10 cellular contexts compared by ENCODE assay signal in genomic region chr2:28356095-28356911, GRCh38. TPM values are rescaled to one million over a fixed set of nuclear protein-coding genes. Genes with fewer than 3 reads are reported as not detected.
DNase-seq lines count a peak whose midpoint lies in the region; ATAC-seq, FAIRE-seq and TF ChIP-seq lines count a peak whose summit lies in the region.
"Had no signal": no experiment of that assay in that cellular context is flagged by ENCODE, and none has a peak within 500 bp of the region (broad histone marks: within the 10 kb centered on the region; RNA-seq: fewer than 3 reads in every experiment).

No MANE protein-coding gene starts in this region.

- in situ Hi-C loops in Caki2 (cut with HindIII; ENCODE audit: low pct_unique_long_range_greater_than_20kb, low sequenced_read_pairs) (no loop called here), K562 (cut with MboI) (no loop called here), gastrocnemius medialis (cut with MboI; ENCODE audit: low sequenced_read_pairs in 4 of 4) (no loop called here)

- peaks cover 6% of the 10 kb centered on the region for H3K9me1 ChIP-seq in K562 (ENCODE audit: control insufficient read depth, insufficient read depth, low read length)

- H2BK12ac ChIP-seq in H9 (ENCODE audit: insufficient read length, low read depth, low read length): no peak overlapping the region

- H3K79me2 ChIP-seq in K562 (ENCODE audit: control insufficient read depth, insufficient read depth, low read length) (no peaks in the 10 kb centered on the region), H9 (ENCODE audit: insufficient read depth, low read length) (no peaks in the 10 kb centered on the region)

- H3K27me3 Mint-ChIP-seq in H9 (ENCODE audit: low read depth): peaks cover 5% of the 10 kb centered on the region

- no peak overlapping the region for H2BK5ac ChIP-seq in H9 (ENCODE audit: insufficient read length, low read length)

- TF ChIP-seq RAD21 in K562 (CRISPR knock-in tag; conservative IDR thresholded peaks at IDR 0.05 in 1 of 2, IDR thresholded peaks at IDR 0.05 in 1 of 2): no peak

- no peak overlapping the region for H3K27ac Mint-ChIP-seq in H9

- ATAC-seq in K562 (peak; percentile 40), gastrocnemius medialis (peak; percentile 75 to 83), HG02678 (IDR thresholded peaks at IDR 0.05; ENCODE audit: unreplicated experiment) (no peak)

- H3K14ac ChIP-seq in H9 (ENCODE audit: insufficient read depth, low read length): no peak overlapping the region

- intact Hi-C loops in K562 (cut with micrococcal nuclease): no loop called here
- intact Hi-C loops in gastrocnemius medialis (cut with DNase I; ENCODE audit: low total_unique reads): loop anchor here (1.0 kb wide), 1 partner anchor 35 kb away; no protein-coding TSS in a partner anchor

- H2AK5ac ChIP-seq in H9 (ENCODE audit: insufficient read length, low read length): no peak overlapping the region

- no peaks in the 10 kb centered on the region; a peak in 2 of 7 replicates for H3K36me3 Mint-ChIP-seq in H9 (ENCODE audit: insufficient read depth in 1 of 3, low read depth in 3 of 3)

- H3K4me1 ChIP-seq in K562 (replicated peaks in 1 of 2; ENCODE audit: control insufficient read depth in 2 of 2, insufficient read depth in 2 of 2, low read length in 2 of 2) (peaks cover 57 to 66% of the 10 kb centered on the region in 2 experiments), gastrocnemius medialis (peaks cover 16 to 19% of the 10 kb centered on the region in 2 donors), H9 (ENCODE audit: insufficient read depth, low read length) (no peaks in the 10 kb centered on the region)

- no peak for FAIRE-seq in K562 (lab: Jason Lieb, UNC)
- FAIRE-seq: islet of Langerhans had no signal

- H4K91ac ChIP-seq in H9 (ENCODE audit: insufficient read length, low read depth, low read length): no peak overlapping the region

- peak overlapping the region; percentile 80 for H2AFZ ChIP-seq in K562 (ENCODE audit: low read depth, low read length)
- no peak overlapping the region for H2AFZ ChIP-seq in H9 (ENCODE audit: low read length)

- no peaks in the 10 kb centered on the region for H3K79me1 ChIP-seq in H9 (ENCODE audit: insufficient read depth, low read depth, low read length, poor library complexity, severe bottlenecking)

- CTCF ChIA-PET in K562 (lab: Yijun Ruan, JAX; ENCODE audit: low intra/inter-chr PET ratio): interaction anchor here (0.6 kb wide), 1 partner anchor 18 kb away, joined by 3 read pairs; no protein-coding TSS in a partner anchor

- peak overlapping the region; percentile 25 to 73; a peak in 3 of 4 replicates for H3K9ac ChIP-seq in K562 (ENCODE audit: insufficient read depth in 1 of 2, low read depth in 2 of 2, low read length in 2 of 2)
- H3K9ac ChIP-seq in H9 (ENCODE audit: extremely low read depth, insufficient read length, low read length): no peak overlapping the region
- H3K9ac ChIP-seq: KMS-11 had no signal

- TF ChIP-seq EP300 in K562 (IDR thresholded peaks at IDR 0.05; ENCODE audit: low read length): no peak

- POLR2A ChIA-PET in K562 (lab: Yijun Ruan, JAX): interaction anchor here (0.6 to 2.1 kb wide), 5 partner anchors 9 to 466 kb away, joined by 3 to 13 read pairs (median 6); partner anchors contain the start of gene RBKS

- no TSS peak for BruUV-seq in K562 (replicated peaks; lab: Mats Ljungman, UMichigan)

- H3K4me2 ChIP-seq in K562 (ENCODE audit: insufficient read depth, low read length): peak overlapping the region; percentile 12; the same call in 1 of the 2 replicates
- H3K4me2 ChIP-seq in H9 (ENCODE audit: insufficient read depth, insufficient read length, low read length): no peak overlapping the region
- H3K4me2 ChIP-seq: KMS-11 had no signal

- no peaks in the 10 kb centered on the region for H4K20me1 ChIP-seq in K562 (replicated peaks; ENCODE audit: control insufficient read depth, insufficient read depth, low read length)
- no peaks in the 10 kb centered on the region for H4K20me1 ChIP-seq in H9 (ENCODE audit: control insufficient read depth, insufficient read depth, insufficient read length)

- no peak overlapping the region for H2BK20ac ChIP-seq in H9 (ENCODE audit: low read depth, low read length, poor library complexity, severe bottlenecking)

- no peak overlapping the region for H2BK120ac ChIP-seq in H9 (ENCODE audit: low read depth, low read length, poor library complexity, severe bottlenecking)

- H3K4ac ChIP-seq in H9 (ENCODE audit: low read depth, low read length): no peak overlapping the region

- H3K9me3 ChIP-seq in K562 (replicated peaks; ENCODE audit: control insufficient read depth, insufficient read depth, low read depth, low read length) (no peaks in the 10 kb centered on the region), gastrocnemius medialis (no peaks in the 10 kb centered on the region), H9 (ENCODE audit: control insufficient read depth, low read depth, low read length) (no peaks in the 10 kb centered on the region)

- no peak overlapping the region for H2BK15ac ChIP-seq in H9 (ENCODE audit: low read depth, low read length)

- no peaks in the 10 kb centered on the region for H3K9me3 Mint-ChIP-seq in H9

- H3K27me3 ChIP-seq in K562 (ENCODE audit: control insufficient read depth in 2 of 2, insufficient read depth in 2 of 2, low read length in 2 of 2) (no peaks in the 10 kb centered on the region), gastrocnemius medialis (no peaks in the 10 kb centered on the region), H9 (ENCODE audit: insufficient read depth, low read length) (no peaks in the 10 kb centered on the region)

- no peaks in the 10 kb centered on the region for H3K23me2 ChIP-seq in H9 (ENCODE audit: insufficient read length, low read depth, low read length, poor library complexity, severe bottlenecking)

- 38% methylated on average over 9 of the region's 17 CpGs for WGBS in K562 (ENCODE audit: insufficient coverage, low coverage, missing lambda C conversion rate)
- no CpG with 5 or more reads among the region's 17 CpGs for WGBS in H9 (ENCODE audit: extremely low coverage, insufficient read length, low lambda C conversion rate)

- H3K4me3 ChIP-seq in NB4 (ENCODE audit: low read depth, low read length) (no peak overlapping the region), K562 (no peak overlapping the region), gastrocnemius medialis (no peak overlapping the region)

- H3K56ac ChIP-seq in H9 (ENCODE audit: insufficient read length, low read depth, low read length): no peak overlapping the region

- DNase-seq in Caki2 (ENCODE audit: low read depth): peak; percentile 55
- peak; percentile 45 for DNase-seq in NB4 (ENCODE audit: low read depth)
- peak; percentile 58 to 67 (median 61) for DNase-seq in K562 (ENCODE audit: extremely low read depth in 1 of 4, low spot score in 3 of 4)
- DNase-seq in hypothalamus (lab: John Stamatoyannopoulos, UW): peak in 33 of 51 donors; percentile 4 to 72 (median 33)
- peak; percentile 71 to 90 for DNase-seq in gastrocnemius medialis
- no peak for DNase-seq in H9
- no peak for DNase-seq in SIG-M5 treated with dmso at 0.1 percent for 504 hours (lab: John Stamatoyannopoulos, UW; ENCODE audit: unreplicated experiment)

- no peaks in the 10 kb centered on the region for H3K36me3 ChIP-seq in K562 (ENCODE audit: control insufficient read depth, insufficient read depth, low read length)
- no peaks in the 10 kb centered on the region for H3K36me3 ChIP-seq in gastrocnemius medialis

- H3K18ac ChIP-seq in H9 (ENCODE audit: insufficient read length, low read depth, low read length): no peak overlapping the region

- H3K23ac ChIP-seq in H9 (ENCODE audit: insufficient read length, low read depth, low read length): no peak overlapping the region

- H4K8ac ChIP-seq in H9 (replicated peaks; ENCODE audit: insufficient read length, low read depth, low read length): no peak overlapping the region

- no peak overlapping the region for H3K4me3 Mint-ChIP-seq in H9

- TF ChIP-seq CTCF in NB4 (IDR thresholded peaks at IDR 0.05; ENCODE audit: low read depth, low read length) (no peak), K562 (IDR thresholded peaks at IDR 0.05 in 2 of 3, conservative IDR thresholded peaks at IDR 0.05 in 1 of 3; ENCODE audit: insufficient read depth in 2 of 3, low read depth in 1 of 3, low read length in 3 of 3) (no peak), gastrocnemius medialis (IDR thresholded peaks at IDR 0.05 in 4 of 5, conservative IDR thresholded peaks at IDR 0.05 in 1 of 5) (no peak), H9 (conservative IDR thresholded peaks at IDR 0.05) (no peak)

- no peak overlapping the region for H3T11ph ChIP-seq in H9 (ENCODE audit: low read length)

- H3K27ac ChIP-seq in K562 (ENCODE audit: extremely low read depth, low read depth, low read length) (peak overlapping the region; percentile 62; the same call in 2 of the 3 replicates), gastrocnemius medialis (peak overlapping the region; percentile 82 to 93 (median 88)), H9 (ENCODE audit: insufficient read length, low read depth, low read length) (no peak overlapping the region)
- H3K27ac ChIP-seq: KMS-11 had no signal

- TF ChIP-seq POLR2A in NB4 (IDR thresholded peaks at IDR 0.05; ENCODE audit: extremely low read depth, insufficient read length) (no peak), K562 (conservative IDR thresholded peaks at IDR 0.05) (no peak), gastrocnemius medialis (IDR thresholded peaks at IDR 0.05) (peak in 1 of 2 donors; percentile 23)

- no peak overlapping the region for H4K5ac ChIP-seq in H9 (ENCODE audit: insufficient read length, low read depth, low read length)

- peaks cover 2 to 20% of the 10 kb centered on the region in 2 experiments for H3K4me1 Mint-ChIP-seq in H9

RNA-seq across cellular contexts. Expression of gene FOSL2, which starts 36.4 kb away (rescaled TPM):
- 78.1 and 93.2 TPM in 2 replicates for total RNA-seq in Caki2 (2014; rRNA removed; shearing (Covaris generic); ENCODE audit: low replicate concordance)
- total RNA-seq in K562 (2011; cell fraction: chromatin; rRNA removed; ENCODE audit: low replicate concordance): 0.77 and 2.2 TPM in 2 replicates
- total RNA-seq in K562 (2011; cell fraction: nucleolus; rRNA removed): 1.4 and 1.5 TPM in 2 replicates
- total RNA-seq in K562 (2011; cell fraction: nucleoplasm; rRNA removed): 0.99 and 1.5 TPM in 2 replicates
- 0.86 and 1.4 TPM in 2 replicates for total RNA-seq in K562 (2014; rRNA removed)
- 0.45 and 0.51 TPM in 2 replicates for total RNA-seq in K562 (2014; rRNA removed; fragmentation: Illumina TruSeq; extraction: Trizol)
- total RNA-seq in K562 (2015; rRNA removed; fragmentation: Illumina TruSeq; extraction: Trizol): 1.4 and 1.6 TPM in 2 replicates
- total RNA-seq in K562 (2021): 2.9 and 3.1 TPM in 2 replicates
- polyA plus RNA-seq in K562 (2011; rRNA removed): 0.31 and 0.57 TPM in 2 replicates
- 0.34 and 0.51 TPM in 2 replicates for polyA plus RNA-seq in K562 (2011; cell fraction: cytosol; rRNA removed)
- polyA plus RNA-seq in K562 (2011; cell fraction: nucleus; rRNA removed): 0.77 and 1.00 TPM in 2 replicates
- polyA plus RNA-seq in K562 (2012): 2.4 and 4.6 TPM in 2 replicates
- 0.80 and 0.86 TPM in 2 replicates for polyA plus RNA-seq in K562 (2014; fragmentation: Illumina TruSeq; extraction: Trizol)
- polyA plus RNA-seq in K562 (2014; fragmentation: Nextera tagmentation; extraction: Ambion mirVana): under 1 TPM; 0.04 to 0.07 TPM
- polyA plus RNA-seq in K562 (2014; rRNA removed): 0.88 and 0.91 TPM in 2 replicates
- 0.35 and 0.51 TPM in 2 replicates for polyA minus RNA-seq in K562 (2011; rRNA and poly(A)+ RNA removed)
- 0.76 and 1.3 TPM in 2 replicates for polyA minus RNA-seq in K562 (2011; cell fraction: cytosol; rRNA and poly(A)+ RNA removed)
- 1.1 and 1.4 TPM in 2 replicates for polyA minus RNA-seq in K562 (2011; cell fraction: nucleus; rRNA and poly(A)+ RNA removed)
- total RNA-seq in gastrocnemius medialis: 100 to 1,000 TPM; 193 to 214 (median 210) TPM
- 7.3 and 7.4 TPM in 2 replicates for total RNA-seq in H9 (2021)

Comparison
In these comparisons a context has a peak if more than half of its experiments do, and no peak if none do; other contexts are left out.
1. DNase-seq: peak in Caki2 (single experiment), NB4 (single experiment), K562 (4 of 4), hypothalamus (33 of 51) and gastrocnemius medialis (2 of 2); none in H9 (single experiment) and SIG-M5 treated with dmso at 0.1 percent for 504 hours (single experiment).